ENCODE assay signal across 23 cellular contexts in the genomic region with DNA sequence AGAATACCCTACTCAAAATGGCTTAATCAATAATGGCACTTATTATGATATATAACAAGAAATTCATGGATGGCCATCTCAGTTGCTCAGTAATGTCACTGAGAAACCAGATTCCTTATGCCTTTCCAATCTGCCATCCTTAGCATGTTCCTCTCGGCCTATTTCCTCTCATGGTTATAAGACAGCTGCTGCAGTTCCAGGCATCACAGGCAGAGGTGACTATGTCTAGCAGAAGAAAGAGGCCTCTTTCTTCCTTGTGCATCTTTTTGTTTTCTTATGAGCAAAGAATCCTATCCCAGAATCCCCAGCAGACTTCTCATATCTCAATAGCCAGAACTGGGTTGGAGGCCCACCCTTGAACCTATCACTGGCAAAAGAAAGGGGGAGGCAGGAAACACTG.
"Had no signal": no experiment of that assay in that cellular context is flagged by ENCODE, and none has a peak within 500 bp of the region (broad histone marks: within the 10 kb centered on the region; RNA-seq: fewer than 3 reads in every experiment).

No MANE protein-coding gene starts in this region.

- H3K9me3 Mint-ChIP-seq: activated naive CD8-positive, alpha-beta T cell treated with anti-CD3 and anti-CD28 coated beads for 36 hours; activated T-cell treated with anti-CD3 and anti-CD28 coated beads, Interleukin-2, amount 50 U/mL, for 4 hours; stimulated activated naive B cell treated with anti-CD40 and anti-IgM and Interleukin-4, amounts not matched to agents 10 μg/mL and 1 μg/mL and 100 μg/mL, for 72 hours had no signal

- H3K4me3 ChIP-seq: lower lobe of right lung, neural progenitor cell, right lobe of liver, skin epidermis, transverse colon, uterus had no signal

- H3K9me3 ChIP-seq: lower lobe of right lung, right lobe of liver, transverse colon, uterus had no signal

- H3K4me2 ChIP-seq: neural progenitor cell had no signal

- H3K27me3 ChIP-seq: neural progenitor cell, right lobe of liver, transverse colon, uterus had no signal

- DNase-seq: activated B cell treated with CpG ODN at 0.5 μM for 24 hours; activated CD4-positive, alpha-beta T cell treated with anti-CD3 and anti-CD28 coated beads for 36 hours; activated CD4-positive, alpha-beta T cell treated with anti-CD3 and anti-CD28 coated beads, Interleukin-2, amount 50 U/mL, for 4 hours; activated CD8-positive, alpha-beta memory T cell treated with anti-CD3 and anti-CD28 coated beads, Interleukin-2, amount 50 U/mL, for 48 hours; activated naive CD4-positive, alpha-beta T cell treated with Interleukin-2 at 50 U/mL for 16 hours; activated naive CD8-positive, alpha-beta T cell treated with anti-CD3 and anti-CD28 coated beads for 36 hours; activated T-cell treated with anti-CD3 and anti-CD28 coated beads, Interleukin-2, amount 50 U/mL, for 4 hours; cerebellar nuclear complex; erythroblast; foreskin melanocyte; lower lobe of right lung; naive thymus-derived CD4-positive, alpha-beta T cell; posterior cingulate gyrus; right lobe of liver; stimulated activated CD4-positive, alpha-beta T cell treated with anti-CD3 and anti-CD28 coated beads, Interleukin-2, amount 100 ng/mL, for 48 hours; stimulated activated CD8-positive, alpha-beta memory T cell treated with anti-CD3 and anti-CD28 coated beads, Interleukin-4, amount 100 ng/mL, for 48 hours; stimulated activated naive B cell treated with anti-CD40 and anti-IgM and Interleukin-4, amounts not matched to agents 10 μg/mL and 1 μg/mL and 100 μg/mL, for 72 hours; T1000; transverse colon; uterus had no signal

- H3K27ac ChIP-seq: lower lobe of right lung, neural progenitor cell, right lobe of liver, skin epidermis, transverse colon, uterus had no signal

- H3K36me3 Mint-ChIP-seq: activated naive CD8-positive, alpha-beta T cell treated with anti-CD3 and anti-CD28 coated beads for 36 hours; naive thymus-derived CD4-positive, alpha-beta T cell; neural progenitor cell; stimulated activated naive B cell treated with anti-CD40 and anti-IgM and Interleukin-4, amounts not matched to agents 10 μg/mL and 1 μg/mL and 100 μg/mL, for 72 hours had no signal

- H3K36me3 ChIP-seq: lower lobe of right lung, neural progenitor cell, right lobe of liver, transverse colon, uterus had no signal

- ATAC-seq: activated CD4-positive, alpha-beta T cell treated with anti-CD3 and anti-CD28 coated beads for 36 hours; activated T-cell treated with anti-CD3 and anti-CD28 coated beads, Interleukin-2, amount 50 U/mL, for 4 hours; left lobe of liver; lower lobe of right lung; naive thymus-derived CD4-positive, alpha-beta T cell; right lobe of liver; stimulated activated naive B cell treated with anti-CD40 and anti-IgM and Interleukin-4, amounts not matched to agents 10 μg/mL and 1 μg/mL and 100 μg/mL, for 72 hours had no signal

- H3K4me1 ChIP-seq: lower lobe of right lung, right lobe of liver, transverse colon had no signal

- H2AFZ ChIP-seq: neural progenitor cell had no signal

- H3K9ac ChIP-seq: neural progenitor cell had no signal

- H3K27ac Mint-ChIP-seq: activated B cell treated with CpG ODN at 0.5 μM for 24 hours; activated CD4-positive, alpha-beta T cell treated with anti-CD3 and anti-CD28 coated beads for 36 hours; activated naive CD8-positive, alpha-beta T cell treated with anti-CD3 and anti-CD28 coated beads for 36 hours; naive thymus-derived CD4-positive, alpha-beta T cell; neural progenitor cell; stimulated activated naive B cell treated with anti-CD40 and anti-IgM and Interleukin-4, amounts not matched to agents 10 μg/mL and 1 μg/mL and 100 μg/mL, for 72 hours had no signal

- H3K4me3 Mint-ChIP-seq: activated B cell treated with CpG ODN at 0.5 μM for 24 hours; activated CD4-positive, alpha-beta T cell treated with anti-CD3 and anti-CD28 coated beads for 36 hours; activated naive CD8-positive, alpha-beta T cell treated with anti-CD3 and anti-CD28 coated beads for 36 hours; activated T-cell treated with anti-CD3 and anti-CD28 coated beads, Interleukin-2, amount 50 U/mL, for 4 hours; naive thymus-derived CD4-positive, alpha-beta T cell; neural progenitor cell; stimulated activated naive B cell treated with anti-CD40 and anti-IgM and Interleukin-4, amounts not matched to agents 10 μg/mL and 1 μg/mL and 100 μg/mL, for 72 hours had no signal

- H3K4me1 Mint-ChIP-seq: activated B cell treated with CpG ODN at 0.5 μM for 24 hours; activated CD4-positive, alpha-beta T cell treated with anti-CD3 and anti-CD28 coated beads for 36 hours; activated naive CD8-positive, alpha-beta T cell treated with anti-CD3 and anti-CD28 coated beads for 36 hours; naive thymus-derived CD4-positive, alpha-beta T cell; stimulated activated naive B cell treated with anti-CD40 and anti-IgM and Interleukin-4, amounts not matched to agents 10 μg/mL and 1 μg/mL and 100 μg/mL, for 72 hours had no signal
